Comparison of ENCODE assay signal across 9 cellular contexts in genomic region chr1:226655251-226656163, GRCh38.
A peak's percentile ranks its signal among the peaks of the same experiment; 100 is the strongest.
DNase-seq lines count a peak whose midpoint lies in the region; ATAC-seq and TF ChIP-seq lines count a peak whose summit lies in the region.
"Had no signal": no experiment of that assay in that cellular context is flagged by ENCODE, and none has a peak within 500 bp of the region (broad histone marks: within the 10 kb centered on the region; RNA-seq: fewer than 3 reads in every experiment).

No MANE protein-coding gene starts in this region.

- DNase-seq in heart left ventricle (peak in 3 of 5 donors; percentile 34 to 56 (median 34)), left cardiac atrium (no peak), OCI-LY7 (ENCODE audit: low spot score) (peak; percentile 69), glomerular visceral epithelial cell (ENCODE audit: extremely low spot score) (peak; percentile 15), epidermal melanocyte (ENCODE audit: insufficient read length, low spot score) (no peak), cortex of kidney (lab: John Stamatoyannopoulos, UW) (no peak)

- TF ChIP-seq CTCF in heart left ventricle (IDR thresholded peaks at IDR 0.05) (no peak), OCI-LY7 (conservative IDR thresholded peaks at IDR 0.05; ENCODE audit: low read length) (no peak)

- no TSS peak for BruUV-seq in OCI-LY7 (replicated peaks; lab: Mats Ljungman, UMichigan)

- H4K20me1 ChIP-seq in OCI-LY7 (ENCODE audit: insufficient read depth, low read length), result no peaks in the 10 kb centered on the region

- no peak for TF ChIP-seq POLR2A in heart left ventricle (IDR thresholded peaks at IDR 0.05)

- H3K27ac ChIP-seq in heart left ventricle (peak overlapping the region in 8 of 12 donors; percentile 29 to 91 (median 66)), OCI-LY7 (ENCODE audit: low read depth, low read length, poor library complexity, severe bottlenecking) (no peak overlapping the region), thymus (ENCODE audit: low read depth) (peak overlapping the region; percentile 72)

- WGBS in heart left ventricle, 4 donors, result 70 to 82% (median 77%) methylated on average over 9 to 12 of the region's 12 CpGs
- WGBS in thymus, result 78% methylated on average over 12 of the region's 12 CpGs

- H3K4me1 ChIP-seq in heart left ventricle (peaks cover 0 to 81% (median 66%) of the 10 kb centered on the region in 12 donors), OCI-LY7 (ENCODE audit: insufficient read depth, low read length, poor library complexity, severe bottlenecking) (no peaks in the 10 kb centered on the region), thymus (ENCODE audit: control insufficient read depth, insufficient read depth, low read length) (peaks cover 71% of the 10 kb centered on the region)

- no peaks in the 10 kb centered on the region for H3K9me2 ChIP-seq in OCI-LY7 (ENCODE audit: insufficient read depth, low read length)

- POLR2A ChIA-PET in OCI-LY7 (lab: Charles Lee), result interaction anchor here (0.7 to 5.5 kb wide), 11 partner anchors 10 to 108 kb away, joined by 3 to 33 read pairs (median 4); partner anchors contain the start of gene ITPKB

- no peaks in the 10 kb centered on the region for H3K9me3 ChIP-seq in heart left ventricle
- no peaks in the 10 kb centered on the region for H3K9me3 ChIP-seq in OCI-LY7 (ENCODE audit: low read length)
- H3K9me3 ChIP-seq in thymus (ENCODE audit: control insufficient read depth), result no peaks in the 10 kb centered on the region
- H3K9me3 ChIP-seq: gastroesophageal sphincter had no signal

- no peak overlapping the region for H3K4me2 ChIP-seq in OCI-LY7 (ENCODE audit: low read length)

- intact Hi-C loops in heart left ventricle (cut with DNase I), result loop anchor here in 2 of 10 donors (5.0 kb wide), 2 partner anchors 77 to 82 kb away; partner anchors contain the start of gene ITPKB (in 1 of the 2)
- intact Hi-C loops in left cardiac atrium (cut with DNase I), result loop anchor here in 1 of 2 donors (10.0 kb wide), 1 partner anchor 79 kb away; the partner anchor contains the start of gene ITPKB
- intact Hi-C loops in OCI-LY7 (cut with micrococcal nuclease; ENCODE audit: unreplicated experiment), result loop anchor here (2.0 to 10.0 kb wide), 2 partner anchors 57 to 731 kb away; partner anchors contain the start of gene PYCR2

- ATAC-seq in heart left ventricle (no peak), left cardiac atrium (no peak), GM21576 (IDR thresholded peaks at IDR 0.05; ENCODE audit: unreplicated experiment) (no peak)
- ATAC-seq: gastroesophageal sphincter had no signal

- no peak overlapping the region for H3K4me3 ChIP-seq in heart left ventricle
- peak overlapping the region; percentile 68 for H3K4me3 ChIP-seq in OCI-LY7 (ENCODE audit: low read depth, low read length, poor library complexity, severe bottlenecking)
- no peak overlapping the region for H3K4me3 ChIP-seq in thymus (ENCODE audit: low read length)
- H3K4me3 ChIP-seq: gastroesophageal sphincter had no signal

- CTCF ChIA-PET in OCI-LY7 (lab: Charles Lee; ENCODE audit: unreplicated experiment), result interaction anchor here (1.1 kb wide), 1 partner anchor 23 kb away, joined by 3 read pairs; no protein-coding TSS in a partner anchor

- H3K36me3 ChIP-seq in heart left ventricle, result no peaks in the 10 kb centered on the region
- H3K36me3 ChIP-seq in OCI-LY7 (ENCODE audit: insufficient read depth, low read length), result peaks cover 19% of the 10 kb centered on the region; the same call in 1 of the 2 replicates
- H3K36me3 ChIP-seq in thymus (ENCODE audit: control insufficient read depth, insufficient read depth), result peaks cover 4% of the 10 kb centered on the region
- H3K36me3 ChIP-seq: gastroesophageal sphincter had no signal

- no peaks in the 10 kb centered on the region for H3K27me3 ChIP-seq in heart left ventricle
- H3K27me3 ChIP-seq in thymus (ENCODE audit: control insufficient read depth, insufficient read depth), result no peaks in the 10 kb centered on the region
- H3K27me3 ChIP-seq: gastroesophageal sphincter had no signal

- peaks cover 50% of the 10 kb centered on the region; the same call in 1 of the 2 replicates for H3K79me2 ChIP-seq in OCI-LY7 (ENCODE audit: insufficient read depth, low read depth, low read length)

- no peak overlapping the region for H2AFZ ChIP-seq in OCI-LY7 (ENCODE audit: low read length)

Comparison
In these comparisons a context has a peak if more than half of its experiments do, and no peak if none do; other contexts are left out.
1. DNase-seq: peak in heart left ventricle (3 of 5), OCI-LY7 (single experiment) and glomerular visceral epithelial cell (single experiment); none in left cardiac atrium (single experiment), epidermal melanocyte (single experiment) and cortex of kidney (single experiment).